In genomic region chr4:120049732-120050494, GRCh38 we compare ENCODE assay signal across 8 cellular contexts. TPM values are rescaled to one million over a fixed set of nuclear protein-coding genes. Genes with fewer than 3 reads are reported as not detected.
DNase-seq lines count a peak whose midpoint lies in the region; ATAC-seq, FAIRE-seq and TF ChIP-seq lines count a peak whose summit lies in the region.

No MANE protein-coding gene starts in this region.

- no peak overlapping the region for H3K4me3 ChIP-seq in A673 (ENCODE audit: low read depth, low read length, poor library complexity, severe bottlenecking)

- no peaks in the 10 kb centered on the region for H3K36me3 ChIP-seq in A673 (ENCODE audit: insufficient read depth, low read length, poor library complexity, severe bottlenecking)

- peaks cover 18% of the 10 kb centered on the region for H3K4me1 ChIP-seq in A673 (ENCODE audit: insufficient read depth, low read length, poor library complexity, severe bottlenecking)

- peak; percentile 91 for FAIRE-seq in GM18507 (lab: Jason Lieb, UNC)

- no TSS peak for BruUV-seq in A673 (replicated peaks; lab: Mats Ljungman, UMichigan)

- H3K4me3 Mint-ChIP-seq in WTC11, result peak overlapping the region; percentile 14; the same call in 1 of the 2 replicates

- no peaks in the 10 kb centered on the region for H3K27me3 Mint-ChIP-seq in WTC11 (ENCODE audit: low read depth)

- H3K27me3 ChIP-seq in A673 (replicated peaks; ENCODE audit: insufficient read depth, low read depth, low read length, poor library complexity), result no peaks in the 10 kb centered on the region

- H3K27ac Mint-ChIP-seq in WTC11, result peak overlapping the region; percentile 51; the same call in 1 of the 2 replicates

- POLR2A ChIA-PET in A673 (lab: Charles Lee; ENCODE audit: low non-redundant PET), result no interaction called here
- POLR2A ChIA-PET in WTC11 (lab: Charles Lee), result no interaction called here

- DNase-seq in A673 (ENCODE audit: low spot score) (peak; percentile 80), GM18507 (ENCODE audit: extremely low spot score, insufficient read length, low read depth) (peak; percentile 32), NCI-H2107 treated with DMSO at 0.1 percent for 48 hours (lab: John Stamatoyannopoulos, UW; ENCODE audit: unreplicated experiment) (peak; percentile 45), WTC11 (ENCODE audit: low spot score) (peak; percentile 85), caudate nucleus (lab: John Stamatoyannopoulos, UW) (peak in 57 of 61 donors; percentile 2 to 92 (median 58)), islet precursor cell (peak; percentile 87)
- peak; percentile 28 to 84 (median 55) for DNase-seq in stimulated activated CD4-positive, alpha-beta T cell treated with anti-CD3 and anti-CD28 coated beads, Interleukin-12 subunit alpha, Interleukin-12 subunit beta, amount 100 ng/mL, for 48 hours (ENCODE audit: low read depth in 2 of 3, low spot score in 1 of 3)

- H3K9me3 Mint-ChIP-seq in WTC11, result no peaks in the 10 kb centered on the region

- ATAC-seq in HG02973 (IDR thresholded peaks at IDR 0.05; ENCODE audit: unreplicated experiment), result peak; percentile 91
- ATAC-seq in WTC11, result peak; percentile 93

- CTCF ChIA-PET in A673 (lab: Charles Lee), result no interaction called here
- CTCF ChIA-PET in WTC11 (lab: Charles Lee), result interaction anchor here (2.5 kb wide), 1 partner anchor 421 kb away, joined by 10 read pairs; the partner anchor contains the start of gene PDE5A

- TF ChIP-seq CTCF in A673 (conservative IDR thresholded peaks at IDR 0.05; ENCODE audit: low read depth, low read length) (peak; percentile 82), WTC11 (IDR thresholded peaks at IDR 0.05) (peak; percentile 71)

- intact Hi-C loops in A673 (cut with micrococcal nuclease; ENCODE audit: unreplicated experiment), result loop anchor here (1.0 to 5.0 kb wide), 3 partner anchors 421 to 1068 kb away; partner anchors contain the start of gene PDE5A

- no peaks in the 10 kb centered on the region for H3K9me3 ChIP-seq in A673 (ENCODE audit: low read depth, low read length, poor library complexity, severe bottlenecking)

- peaks cover 11% of the 10 kb centered on the region for H3K4me1 Mint-ChIP-seq in WTC11

- peaks cover under 1% of the 10 kb centered on the region; the same call in 1 of the 2 replicates for H3K36me3 Mint-ChIP-seq in WTC11

- no peak overlapping the region for H3K27ac ChIP-seq in A673 (ENCODE audit: low read depth, low read length, poor library complexity, severe bottlenecking)
- no peak overlapping the region for H3K27ac ChIP-seq in caudate nucleus (ENCODE audit: low read depth, low read length)

TF ChIP-seq in WTC11, 78 proteins besides CTCF, POLR2A, EP300 and RAD21:
- 0 out of 2 replicates have a peak, but pooled peaks have one; percentile 14 for TF ChIP-seq PRDM15 (CRISPR knock-in tag; IDR thresholded peaks at IDR 0.05)
- 0 out of 2 replicates have a peak, but pooled peaks have one; percentile 30 for TF ChIP-seq ETV6 (CRISPR knock-in tag; IDR thresholded peaks at IDR 0.05)
- TF ChIP-seq TP53 (CRISPR knock-in tag; IDR thresholded peaks at IDR 0.05), result no peak

RNA-seq across cellular contexts. Expression of gene MAD2L1, which starts 16.7 kb away (rescaled TPM):
- total RNA-seq in A673 (2021), result 110 and 117 TPM in 2 replicates
- total RNA-seq in WTC11 (2021), result 75.6 to 81.2 TPM (median 76.7 TPM) in 3 replicates

Comparison
In these comparisons a context has a peak if more than half of its experiments do, and no peak if none do; other contexts are left out.
1. DNase-seq: peak in every context shown above with its lines; median percentile 87 in islet precursor cell; 85 in WTC11; 80 in A673; 58 in caudate nucleus; 55 in stimulated activated CD4-positive, alpha-beta T cell treated with anti-CD3 and anti-CD28 coated beads, Interleukin-12 subunit alpha, Interleukin-12 subunit beta, amount 100 ng/mL, for 48 hours; 45 in NCI-H2107 treated with DMSO at 0.1 percent for 48 hours; 32 in GM18507.